Comparison of ENCODE assay signal across 4 cellular contexts in genomic region chr5:173274771-173275170, GRCh38.
"Had no signal": no experiment of that assay in that cellular context is flagged by ENCODE, and none has a peak within 500 bp of the region (broad histone marks: within the 10 kb centered on the region; RNA-seq: fewer than 3 reads in every experiment).

No MANE protein-coding gene starts in this region.

- H3K4me3 ChIP-seq: K562 had no signal

- H3K27ac ChIP-seq: HL-60, KMS-11 had no signal

- ATAC-seq: HepG2, K562 had no signal
